In the genomic region with DNA sequence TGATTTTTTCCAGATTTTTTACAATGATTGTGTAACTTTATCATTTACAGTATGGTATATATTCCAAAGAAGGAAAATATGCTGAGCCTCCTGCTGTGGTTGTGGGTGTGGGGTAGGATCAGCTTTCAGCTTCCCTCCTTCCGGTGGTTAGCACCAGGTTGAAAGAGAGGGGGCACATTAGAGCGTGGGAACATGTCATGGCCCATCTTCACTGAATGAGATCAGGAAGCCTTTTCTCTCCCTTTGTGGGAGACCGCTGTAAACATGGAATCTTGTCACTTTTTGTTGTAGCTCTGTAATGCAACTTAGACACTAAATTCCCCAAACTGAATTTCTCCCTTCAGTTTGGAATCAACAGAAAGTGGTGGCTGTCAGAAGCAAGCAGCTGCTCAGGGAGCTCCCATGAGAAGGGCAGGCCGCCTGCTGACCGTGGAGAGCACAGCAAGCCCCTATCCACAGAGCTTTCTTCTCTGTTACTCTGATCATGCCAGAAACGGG, we compare ENCODE assay signal across 8 cellular contexts.
DNase-seq lines count a peak whose midpoint lies in the region; ATAC-seq and TF ChIP-seq lines count a peak whose summit lies in the region.

No MANE protein-coding gene starts in this region.

- ATAC-seq in CD4-positive, alpha-beta T cell (ENCODE audit: poor library complexity): peak; percentile 56
- ATAC-seq in GM21723 (IDR thresholded peaks at IDR 0.05; ENCODE audit: unreplicated experiment): no peak
- no peak for ATAC-seq in GM21619 (IDR thresholded peaks at IDR 0.05; ENCODE audit: unreplicated experiment)

- H3K4me1 ChIP-seq in mucosa of rectum (ENCODE audit: control insufficient read depth in 2 of 2, insufficient read depth in 2 of 2, low read length in 2 of 2): peaks cover 0 to 11% of the 10 kb centered on the region in 2 donors

- H3K27me3 Mint-ChIP-seq in CD4-positive, alpha-beta T cell: no peaks in the 10 kb centered on the region
- H3K27me3 Mint-ChIP-seq in T-helper 2 cell treated with Interferon-gamma antibody and Interleukin-4, amounts not matched to agents 5 μg/mL and 100 μg/mL, for 36 hours (ENCODE audit: low read depth): no peaks in the 10 kb centered on the region

- TF ChIP-seq CTCF in CD4-positive, alpha-beta T cell (IDR thresholded peaks at IDR 0.05): no peak
- TF ChIP-seq CTCF in lower leg skin (IDR thresholded peaks at IDR 0.05): no peak

- H3K27me3 ChIP-seq in CD4-positive, alpha-beta T cell (ENCODE audit: control insufficient read depth, insufficient read depth, low read length): no peaks in the 10 kb centered on the region
- no peaks in the 10 kb centered on the region for H3K27me3 ChIP-seq in MG63
- H3K27me3 ChIP-seq in mucosa of rectum (ENCODE audit: control insufficient read depth in 2 of 2, insufficient read depth in 2 of 2, low read length in 2 of 2): no peaks in the 10 kb centered on the region

- no peaks in the 10 kb centered on the region for H3K9me3 ChIP-seq in CD4-positive, alpha-beta T cell (ENCODE audit: control insufficient read depth, low read length)
- no peaks in the 10 kb centered on the region for H3K9me3 ChIP-seq in MG63
- H3K9me3 ChIP-seq in mucosa of rectum (ENCODE audit: control insufficient read depth in 2 of 2, low read length in 2 of 2): no peaks in the 10 kb centered on the region

- intact Hi-C loops in CD4-positive, alpha-beta T cell (cut with DNase I, micrococcal nuclease): no loop called here
- intact Hi-C loops in lower leg skin (cut with DNase I; ENCODE audit: low total_unique reads): no loop called here

- H3K36me3 ChIP-seq in MG63 (no peaks in the 10 kb centered on the region), mucosa of rectum (ENCODE audit: control insufficient read depth in 2 of 2, insufficient read depth in 2 of 2, low read length in 2 of 2) (no peaks in the 10 kb centered on the region)

- TF ChIP-seq POLR2A in lower leg skin (IDR thresholded peaks at IDR 0.05): no peak

- peaks cover 12% of the 10 kb centered on the region for H3K36me3 Mint-ChIP-seq in CD4-positive, alpha-beta T cell (ENCODE audit: low read depth)
- peaks cover 8% of the 10 kb centered on the region for H3K36me3 Mint-ChIP-seq in T-helper 2 cell treated with Interferon-gamma antibody and Interleukin-4, amounts not matched to agents 5 μg/mL and 100 μg/mL, for 36 hours (ENCODE audit: low read depth)

- CTCF ChIA-PET in CD4-positive, alpha-beta T cell (lab: Charles Lee): interaction anchor here (1.1 to 1.3 kb wide), 3 partner anchors 149 to 421 kb away, joined by 4 read pairs; no protein-coding TSS in a partner anchor

- no peak overlapping the region for H3K4me3 Mint-ChIP-seq in CD4-positive, alpha-beta T cell
- H3K4me3 Mint-ChIP-seq in T-helper 2 cell treated with Interferon-gamma antibody and Interleukin-4, amounts not matched to agents 5 μg/mL and 100 μg/mL, for 36 hours: no peak overlapping the region

- no peak overlapping the region for H3K27ac Mint-ChIP-seq in CD4-positive, alpha-beta T cell
- no peak overlapping the region for H3K27ac Mint-ChIP-seq in T-helper 2 cell treated with Interferon-gamma antibody and Interleukin-4, amounts not matched to agents 5 μg/mL and 100 μg/mL, for 36 hours

- WGBS in lower leg skin, 2 donors: 76 to 79% methylated on average over 6 of the region's 6 CpGs

- H3K4me3 ChIP-seq in MG63: no peak overlapping the region
- H3K4me3 ChIP-seq in mucosa of rectum (ENCODE audit: low read length in 2 of 2): no peak overlapping the region
- H3K4me3 ChIP-seq in lower leg skin (ENCODE audit: low read depth, poor library complexity, severe bottlenecking): no peak overlapping the region

- no peaks in the 10 kb centered on the region for H3K9me3 Mint-ChIP-seq in CD4-positive, alpha-beta T cell
- H3K9me3 Mint-ChIP-seq in T-helper 2 cell treated with Interferon-gamma antibody and Interleukin-4, amounts not matched to agents 5 μg/mL and 100 μg/mL, for 36 hours: no peaks in the 10 kb centered on the region

- H3K9ac ChIP-seq in mucosa of rectum (ENCODE audit: low read depth in 1 of 2, low read length in 2 of 2): no peak overlapping the region

- POLR2A ChIA-PET in CD4-positive, alpha-beta T cell (lab: Charles Lee): interaction anchor here (0.7 to 1.7 kb wide), 2 partner anchors 9 to 149 kb away, joined by 3 to 6 read pairs; no protein-coding TSS in a partner anchor

- H3K4me1 Mint-ChIP-seq in CD4-positive, alpha-beta T cell (ENCODE audit: low read depth): peaks cover 15% of the 10 kb centered on the region
- peaks cover 2% of the 10 kb centered on the region for H3K4me1 Mint-ChIP-seq in T-helper 2 cell treated with Interferon-gamma antibody and Interleukin-4, amounts not matched to agents 5 μg/mL and 100 μg/mL, for 36 hours (ENCODE audit: low read depth)

- DNase-seq in CD4-positive, alpha-beta T cell: no peak
- peak; percentile 16 for DNase-seq in MG63
- peak; percentile 71 for DNase-seq in ecto neural progenitor cell (ENCODE audit: low spot score)
- DNase-seq in lower leg skin (ENCODE audit: low spot score in 2 of 2): no peak
- no peak for DNase-seq in T-helper 2 cell treated with Interferon-gamma antibody and Interleukin-4, amounts not matched to agents 5 μg/mL and 100 μg/mL, for 36 hours (ENCODE audit: low spot score)

- no peak overlapping the region for H3K27ac ChIP-seq in CD4-positive, alpha-beta T cell (ENCODE audit: low read depth, low read length)
- H3K27ac ChIP-seq in mucosa of rectum (ENCODE audit: low read depth in 2 of 2, low read length in 2 of 2): peak overlapping the region; percentile 38 to 52

Comparison
In these comparisons a context has a peak if more than half of its experiments do, and no peak if none do; other contexts are left out.
1. DNase-seq: peak in MG63 (single experiment) and ecto neural progenitor cell (single experiment); none in CD4-positive, alpha-beta T cell (0 of 10), lower leg skin (0 of 2) and T-helper 2 cell treated with Interferon-gamma antibody and Interleukin-4, amounts not matched to agents 5 μg/mL and 100 μg/mL, for 36 hours (single experiment).